ENCODE assay signal across 10 cellular contexts in the genomic region with DNA sequence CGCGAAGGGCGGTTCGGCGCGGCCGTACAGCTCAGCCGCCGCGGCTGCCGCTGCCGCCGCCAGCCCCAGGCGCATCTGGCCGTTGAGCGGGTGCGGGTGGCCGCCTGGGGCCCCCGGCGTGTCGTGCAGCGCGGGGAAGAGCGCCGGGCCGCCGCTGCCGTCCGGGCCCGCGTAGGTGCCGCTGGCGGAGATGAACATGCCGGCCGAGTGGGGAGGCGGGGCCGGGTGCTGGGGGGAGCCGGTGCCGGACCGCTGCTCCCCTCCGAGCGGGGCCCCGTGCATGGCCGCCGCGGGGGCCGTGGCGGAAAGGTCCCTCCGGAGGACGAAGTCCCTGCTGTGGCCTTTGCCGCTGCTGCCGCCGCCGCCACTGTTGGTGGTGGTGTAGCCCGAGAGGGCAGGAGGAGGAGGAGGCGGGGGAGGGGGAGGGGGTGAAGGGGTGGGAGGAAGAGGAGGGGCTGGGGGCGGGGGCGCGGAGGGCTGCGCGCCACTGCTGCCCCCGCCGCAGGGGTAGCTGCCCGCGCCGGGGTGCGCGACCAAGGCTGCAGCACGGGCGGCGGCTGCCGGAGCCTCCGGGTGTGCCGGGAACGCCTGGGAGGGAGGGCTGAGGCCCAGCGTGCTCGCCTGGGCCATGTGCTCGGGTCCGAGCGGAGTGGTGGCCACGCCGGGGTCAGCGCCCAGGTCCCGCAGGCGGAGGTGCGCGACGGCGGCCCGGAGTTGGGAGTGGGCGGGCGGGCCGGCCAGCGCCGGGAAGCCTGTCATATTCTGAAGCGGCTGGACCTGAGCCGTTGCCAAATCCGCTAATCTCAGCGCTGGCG. TPM values are rescaled to one million over a fixed set of nuclear protein-coding genes. Genes with fewer than 3 reads are reported as not detected.
DNase-seq lines count a peak whose midpoint lies in the region; ATAC-seq and TF ChIP-seq lines count a peak whose summit lies in the region.
"Had no signal": no experiment of that assay in that cellular context is flagged by ENCODE, and none has a peak within 500 bp of the region (broad histone marks: within the 10 kb centered on the region; RNA-seq: fewer than 3 reads in every experiment).

No MANE protein-coding gene starts in this region.

- peaks cover 81% of the 10 kb centered on the region for H3K27me3 Mint-ChIP-seq in activated T-cell treated with anti-CD3 and anti-CD28 coated beads, Interleukin-2, amount 50 U/mL, for 72 hours (ENCODE audit: low read depth)

- H3K27ac ChIP-seq in BLaER1, result no peak overlapping the region
- peak overlapping the region; percentile 41 for H3K27ac ChIP-seq in mesodermal cell (ENCODE audit: low read depth, low read length, severe bottlenecking)
- H3K27ac ChIP-seq in vagina, result no peak overlapping the region

- peaks cover 29% of the 10 kb centered on the region for H3K4me1 Mint-ChIP-seq in activated T-cell treated with anti-CD3 and anti-CD28 coated beads, Interleukin-2, amount 50 U/mL, for 72 hours (ENCODE audit: low read depth)

- peaks cover 11 to 15% of the 10 kb centered on the region in 2 donors for H3K36me3 Mint-ChIP-seq in activated T-cell treated with anti-CD3 and anti-CD28 coated beads, Interleukin-2, amount 50 U/mL, for 72 hours (ENCODE audit: insufficient read depth in 2 of 2)

- H3K4me3 Mint-ChIP-seq in activated T-cell treated with anti-CD3 and anti-CD28 coated beads, Interleukin-2, amount 50 U/mL, for 72 hours, result peak overlapping the region in 1 of 2 donors; percentile 25

- no peak for TF ChIP-seq CTCF in vagina (IDR thresholded peaks at IDR 0.05)

- peaks cover 65% of the 10 kb centered on the region for H3K9me3 ChIP-seq in BLaER1
- no peaks in the 10 kb centered on the region for H3K9me3 ChIP-seq in HAP-1
- no peaks in the 10 kb centered on the region for H3K9me3 ChIP-seq in mesodermal cell (ENCODE audit: control insufficient read depth, low read length)
- H3K9me3 ChIP-seq in vagina, result no peaks in the 10 kb centered on the region

- WGBS in mesodermal cell (ENCODE audit: insufficient coverage in 2 of 2), 2 experiments, result 0% methylated on average over 56 to 61 of the region's 100 CpGs

- DNase-seq in HAP-1 (ENCODE audit: low spot score in 2 of 2), result peak; percentile 46 to 82
- DNase-seq in activated T-cell treated with anti-CD3 and anti-CD28 coated beads, Interleukin-2, amount 50 U/mL, for 72 hours, result no peak
- no peak for DNase-seq in KG1 (lab: John Stamatoyannopoulos, UW)
- no peak for DNase-seq in vagina (ENCODE audit: extremely low spot score in 2 of 2)
- DNase-seq in HK-2 (ENCODE audit: unreplicated experiment), result no peak

- H3K9ac ChIP-seq in BLaER1, result no peak overlapping the region

- TF ChIP-seq POLR2A in vagina (IDR thresholded peaks at IDR 0.05), result no peak

- in situ Hi-C loops in HAP-1 (cut with MboI; ENCODE audit: low sequenced_read_pairs), result no loop called here

- no peaks in the 10 kb centered on the region for H3K36me3 ChIP-seq in BLaER1
- 0 out of 2 replicates have a peak, but pooled peaks cover 6% of the 10 kb centered on the region for H3K36me3 ChIP-seq in HAP-1 (replicated peaks)
- H3K36me3 ChIP-seq in mesodermal cell (ENCODE audit: control insufficient read depth, insufficient read depth, low read length), result no peaks in the 10 kb centered on the region
- H3K36me3 ChIP-seq in vagina, result no peaks in the 10 kb centered on the region

- ATAC-seq in activated T-cell treated with anti-CD3 and anti-CD28 coated beads, Interleukin-2, amount 50 U/mL, for 72 hours (replicated peaks in 1 of 2), result peak; percentile 21 to 27
- no peak for ATAC-seq in HG03045 (IDR thresholded peaks at IDR 0.05; ENCODE audit: unreplicated experiment)

- H4K20me1 ChIP-seq in BLaER1, result peaks cover 75% of the 10 kb centered on the region

- H3K9me3 Mint-ChIP-seq in activated T-cell treated with anti-CD3 and anti-CD28 coated beads, Interleukin-2, amount 50 U/mL, for 72 hours, result no peaks in the 10 kb centered on the region

- H3K27me3 ChIP-seq in BLaER1 (peaks cover 100% of the 10 kb centered on the region), HAP-1 (ENCODE audit: low read depth) (no peaks in the 10 kb centered on the region), vagina (peaks cover 61% of the 10 kb centered on the region)

- H3K4me1 ChIP-seq in BLaER1 (no peaks in the 10 kb centered on the region), HAP-1 (peaks cover 12% of the 10 kb centered on the region; the same call in 1 of the 2 replicates), mesodermal cell (ENCODE audit: control insufficient read depth, insufficient read depth, low read length, poor library complexity, severe bottlenecking) (peaks cover 7% of the 10 kb centered on the region), vagina (peaks cover 34% of the 10 kb centered on the region)

- no peak overlapping the region for H3K4me2 ChIP-seq in BLaER1

- peak overlapping the region; percentile 11; the same call in 1 of the 2 replicates for H3K4me3 ChIP-seq in BLaER1
- peak overlapping the region; percentile 31 for H3K4me3 ChIP-seq in HAP-1
- peak overlapping the region; percentile 39 for H3K4me3 ChIP-seq in mesodermal cell (ENCODE audit: extremely low read depth, insufficient read depth, low read length, poor library complexity, severe bottlenecking)
- peak overlapping the region in 1 of 2 donors; percentile 50 for H3K4me3 ChIP-seq in vagina

- H3K27ac Mint-ChIP-seq in activated T-cell treated with anti-CD3 and anti-CD28 coated beads, Interleukin-2, amount 50 U/mL, for 72 hours, result no peak overlapping the region

- intact Hi-C loops in vagina (cut with DNase I), result loop anchor here (10.0 kb wide), 1 partner anchor 704 kb away; a partner anchor contains a TSS

RNA-seq across cellular contexts. Expression of a gene that starts 0.6 kb away (rescaled TPM):
- total RNA-seq in activated T-cell treated with anti-CD3 and anti-CD28 coated beads, Interleukin-2, amount 50 U/mL, for 72 hours, result not detected
- polyA plus RNA-seq in mesodermal cell (2013, experiment 1 of 2), result 5.5 TPM
- polyA plus RNA-seq in mesodermal cell (2013, experiment 2 of 2), result 4.1 TPM
- total RNA-seq in vagina, result not detected
- total RNA-seq: activated naive CD4-positive, alpha-beta T cell treated with anti-CD3 and anti-CD28 coated beads, Interleukin-2, amount 50 U/mL, for 72 hours; mononuclear cell had no signal

RNA-seq across cellular contexts. Expression of a gene that starts 10.6 kb away (rescaled TPM):
- under 1 TPM in 1 of 2 donors, not detected in 1; 0.25 TPM for total RNA-seq in activated T-cell treated with anti-CD3 and anti-CD28 coated beads, Interleukin-2, amount 50 U/mL, for 72 hours
- polyA plus RNA-seq in mesodermal cell (2013, experiment 1 of 2), result 22.0 TPM
- polyA plus RNA-seq in mesodermal cell (2013, experiment 2 of 2), result 13.8 TPM
- not detected for total RNA-seq in vagina
- total RNA-seq: mononuclear cell had no signal

Comparison
In these comparisons a context has a peak if more than half of its experiments do, and no peak if none do; other contexts are left out.
1. DNase-seq: peak in HAP-1 (2 of 2); none in activated T-cell treated with anti-CD3 and anti-CD28 coated beads, Interleukin-2, amount 50 U/mL, for 72 hours (0 of 2), KG1 (single experiment), vagina (0 of 2) and HK-2 (single experiment).